18 cellular contexts compared by ENCODE assay signal in genomic region chr17:65536573-65537342, GRCh38.
"Had no signal": no experiment of that assay in that cellular context is flagged by ENCODE, and none has a peak within 500 bp of the region (broad histone marks: within the 10 kb centered on the region; RNA-seq: fewer than 3 reads in every experiment).

No MANE protein-coding gene starts in this region.

- ATAC-seq: activated CD4-positive, CD25-positive, alpha-beta regulatory T cell treated with anti-CD3 and anti-CD28 coated beads, Interleukin-2, amount 50 U/mL, for 24 hours; heart right ventricle; sciatic nerve had no signal

- H3K27me3 ChIP-seq: ascending aorta, esophagus muscularis mucosa, heart right ventricle, ovary, tibial artery had no signal

- FAIRE-seq: frontal cortex, islet of Langerhans had no signal

- DNase-seq: activated naive CD4-positive, alpha-beta T cell treated with Interleukin-2 at 50 U/mL for 16 hours; activated T-cell treated with anti-CD3 and anti-CD28 coated beads for 4 hours; heart right ventricle; left colon; midbrain; ovary; stimulated activated CD4-positive, alpha-beta T cell treated with anti-CD3 and anti-CD28 coated beads, Interleukin-1b, Interleukin-23, amount 100 ng/mL, for 48 hours; SW 1271; tibial artery had no signal

- H3K27ac Mint-ChIP-seq: activated T-helper 17 cell treated with anti-CD3 and anti-CD28 coated beads, Interleukin-2, amount 50 U/mL, for 72 hours had no signal

- H3K36me3 ChIP-seq: ovary had no signal

- H3K4me3 ChIP-seq: ascending aorta, esophagus muscularis mucosa, heart right ventricle, lung, ovary, tibial artery had no signal

- H3K27me3 Mint-ChIP-seq: activated T-helper 17 cell treated with anti-CD3 and anti-CD28 coated beads, Interleukin-2, amount 50 U/mL, for 72 hours had no signal

- H3K27ac ChIP-seq: heart right ventricle, ovary, tibial artery had no signal

- H3K9me3 Mint-ChIP-seq: activated T-helper 17 cell treated with anti-CD3 and anti-CD28 coated beads, Interleukin-2, amount 50 U/mL, for 72 hours; neural crest cell had no signal

- H3K9me3 ChIP-seq: ascending aorta, esophagus muscularis mucosa, heart right ventricle, ovary, tibial artery had no signal
